10 cellular contexts compared by ENCODE assay signal in genomic region chr14:46048127-46048526, GRCh38.
DNase-seq lines count a peak whose midpoint lies in the region; FAIRE-seq and TF ChIP-seq lines count a peak whose summit lies in the region.
"Had no signal": no experiment of that assay in that cellular context is flagged by ENCODE, and none has a peak within 500 bp of the region (broad histone marks: within the 10 kb centered on the region; RNA-seq: fewer than 3 reads in every experiment).

No MANE protein-coding gene starts in this region.

- TF ChIP-seq CTCF in MCF 10A (IDR thresholded peaks at IDR 0.05; ENCODE audit: unreplicated experiment) (no peak), breast epithelium (IDR thresholded peaks at IDR 0.05) (no peak), choroid plexus epithelial cell (conservative IDR thresholded peaks at IDR 0.05; ENCODE audit: low read depth, low read length) (peak; percentile 61)

- H3K27ac ChIP-seq in breast epithelium = no peak overlapping the region

- H3K27me3 Mint-ChIP-seq in MCF 10A (ENCODE audit: insufficient read depth, unreplicated experiment) = peaks cover 55% of the 10 kb centered on the region

- DNase-seq in MCF 10A (ENCODE audit: unreplicated experiment) = peak; percentile 61
- DNase-seq in breast epithelium (ENCODE audit: low spot score in 2 of 2) = no peak
- peak; percentile 22 for DNase-seq in NCI-H146 (lab: John Stamatoyannopoulos, UW)
- peak; percentile 20 for DNase-seq in choroid plexus epithelial cell (ENCODE audit: low read depth)
- DNase-seq in urothelium cell line (ENCODE audit: low spot score) = peak; percentile 62
- DNase-seq in NCI-H345 treated with DMSO at 0.1 percent for 48 hours (lab: John Stamatoyannopoulos, UW; ENCODE audit: unreplicated experiment) = no peak
- no peak for DNase-seq in retina
- DNase-seq in COLO668 (lab: John Stamatoyannopoulos, UW; ENCODE audit: unreplicated experiment) = no peak
- DNase-seq: DMS153 had no signal

- H3K36me3 ChIP-seq in breast epithelium = no peaks in the 10 kb centered on the region

- H3K9me3 Mint-ChIP-seq in MCF 10A (ENCODE audit: unreplicated experiment) = no peaks in the 10 kb centered on the region

- no peaks in the 10 kb centered on the region for H3K4me1 ChIP-seq in breast epithelium

- intact Hi-C loops in MCF 10A (cut with micrococcal nuclease) = loop anchor here (1.0 kb wide), 1 partner anchor 296 kb away; no protein-coding TSS in a partner anchor
- intact Hi-C loops in breast epithelium (cut with DNase I; ENCODE audit: low total_unique reads) = no loop called here

- no peak overlapping the region for H3K4me3 Mint-ChIP-seq in MCF 10A (ENCODE audit: unreplicated experiment)

- no peaks in the 10 kb centered on the region for H3K27me3 ChIP-seq in breast epithelium

- H3K9me3 ChIP-seq in breast epithelium = peaks cover 0 to 5% of the 10 kb centered on the region in 2 donors

- H3K36me3 Mint-ChIP-seq in MCF 10A (ENCODE audit: insufficient read depth, unreplicated experiment) = no peaks in the 10 kb centered on the region

- POLR2A ChIA-PET in MCF 10A (lab: Yijun Ruan, JAX) = no interaction called here

- CTCF ChIA-PET in MCF 10A (lab: Yijun Ruan, JAX) = interaction anchor here (0.6 kb wide), 1 partner anchor 1491 kb away, joined by 3 read pairs; no protein-coding TSS in a partner anchor

- TF ChIP-seq POLR2A in breast epithelium (IDR thresholded peaks at IDR 0.05) = no peak

- no peaks in the 10 kb centered on the region for H3K4me1 Mint-ChIP-seq in MCF 10A (ENCODE audit: insufficient read depth, unreplicated experiment)

- H3K4me3 ChIP-seq in breast epithelium = no peak overlapping the region
- H3K4me3 ChIP-seq in choroid plexus epithelial cell (ENCODE audit: low read depth, low read length) = no peak overlapping the region

- peak; percentile 96 for FAIRE-seq in urothelium cell line (lab: Jason Lieb, UNC)
- FAIRE-seq: endometrium had no signal

- no TSS peak for BruUV-seq in MCF 10A (replicated peaks; lab: Mats Ljungman, UMichigan)

- no peak overlapping the region for H3K27ac Mint-ChIP-seq in MCF 10A (ENCODE audit: low read depth, unreplicated experiment)

Comparison
In these comparisons a context has a peak if more than half of its experiments do, and no peak if none do; other contexts are left out.
1. DNase-seq: peak in MCF 10A (single experiment), NCI-H146 (single experiment), choroid plexus epithelial cell (single experiment) and urothelium cell line (single experiment); none in breast epithelium (0 of 2), NCI-H345 treated with DMSO at 0.1 percent for 48 hours (single experiment), retina (single experiment) and COLO668 (single experiment).